In the genomic region with DNA sequence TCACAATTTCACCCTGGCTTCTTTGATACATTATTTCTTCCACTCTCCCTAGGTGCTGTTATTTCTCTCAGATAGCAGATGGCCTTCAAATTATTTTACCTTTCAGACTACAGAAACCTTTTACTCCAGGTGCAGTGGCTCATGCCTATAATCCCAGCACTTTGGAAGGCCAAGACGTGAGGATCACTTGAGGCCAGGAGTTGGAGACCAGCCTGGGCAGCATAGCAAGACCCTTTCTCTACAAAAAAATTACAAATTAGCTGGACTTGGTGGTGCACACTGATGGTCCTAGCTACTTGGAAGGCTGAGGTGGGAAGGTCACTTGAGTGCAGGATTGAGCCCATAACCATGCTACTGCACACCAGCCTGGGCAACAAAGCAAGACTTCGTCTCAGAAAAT, we compare ENCODE assay signal across 1 cellular context.
A peak's percentile ranks its signal among the peaks of the same experiment; 100 is the strongest.
TF ChIP-seq lines count a peak whose summit lies in the region.

No MANE protein-coding gene starts in this region.

TF ChIP-seq in HepG2, 621 proteins besides CTCF, POLR2A, EP300 and RAD21:
- no peak for TF ChIP-seq ZNF83 (CRISPR knock-in tag; IDR thresholded peaks at IDR 0.05; ENCODE audit: borderline replicate concordance)
- TF ChIP-seq ZNF121 (CRISPR knock-in tag; IDR thresholded peaks at IDR 0.05) = peak; percentile 65
